ENCODE assay signal across 24 cellular contexts in genomic region chr7:66974986-66975590, GRCh38. TPM values are rescaled to one million over a fixed set of nuclear protein-coding genes. Genes with fewer than 3 reads are reported as not detected.
DNase-seq lines count a peak whose midpoint lies in the region; ATAC-seq, FAIRE-seq and TF ChIP-seq lines count a peak whose summit lies in the region.
"Had no signal": no experiment of that assay in that cellular context is flagged by ENCODE, and none has a peak within 500 bp of the region (broad histone marks: within the 10 kb centered on the region; RNA-seq: fewer than 3 reads in every experiment).

No MANE protein-coding gene starts in this region.

- no peaks in the 10 kb centered on the region for H3K79me1 ChIP-seq in mesenchymal stem cell (replicated peaks; ENCODE audit: low read length, poor library complexity, severe bottlenecking)

- H3K4me1 Mint-ChIP-seq in activated CD4-positive, alpha-beta T cell treated with anti-CD3 and anti-CD28 coated beads for 36 hours: no peaks in the 10 kb centered on the region
- H3K4me1 Mint-ChIP-seq: activated naive CD8-positive, alpha-beta T cell treated with anti-CD3 and anti-CD28 coated beads, Interleukin-2, amount 50 U/mL, for 24 hours; brain had no signal

- no TSS peak for BruUV-seq in K562 (replicated peaks; lab: Mats Ljungman, UMichigan)

- no peak overlapping the region for H2BK120ac ChIP-seq in mesenchymal stem cell (ENCODE audit: low read depth, low read length)

- H3K27ac ChIP-seq in K562 (ENCODE audit: extremely low read depth, low read depth, low read length) (peak overlapping the region; percentile 60; the same call in 1 of the 3 replicates), mesenchymal stem cell (ENCODE audit: low read length, poor library complexity, severe bottlenecking) (no peak overlapping the region)
- H3K27ac ChIP-seq: colonic mucosa, left lung, RWPE1, tibial artery had no signal

- H3K79me2 ChIP-seq in K562 (ENCODE audit: control insufficient read depth, insufficient read depth, low read length): no peaks in the 10 kb centered on the region

- no peaks in the 10 kb centered on the region for H3K9me3 ChIP-seq in K562 (replicated peaks; ENCODE audit: control insufficient read depth, insufficient read depth, low read depth, low read length)
- peaks cover 4% of the 10 kb centered on the region for H3K9me3 ChIP-seq in mesenchymal stem cell (ENCODE audit: control insufficient read depth, low read length)
- H3K9me3 ChIP-seq: colonic mucosa had no signal

- TF ChIP-seq POLR2A in K562 (conservative IDR thresholded peaks at IDR 0.05): peak; percentile 48; the same call in 1 of the 2 replicates

- ATAC-seq in activated CD4-positive, alpha-beta T cell treated with anti-CD3 and anti-CD28 coated beads for 36 hours: peak; percentile 63
- ATAC-seq in K562 (peak; percentile 86), GM18907 (IDR thresholded peaks at IDR 0.05; ENCODE audit: unreplicated experiment) (no peak), GM19467 (IDR thresholded peaks at IDR 0.05; ENCODE audit: unreplicated experiment) (no peak)
- ATAC-seq: activated naive CD8-positive, alpha-beta T cell treated with anti-CD3 and anti-CD28 coated beads, Interleukin-2, amount 50 U/mL, for 24 hours; left lung; mucosa of descending colon; stimulated activated naive CD8-positive, alpha-beta T cell treated with anti-CD3 and anti-CD28 coated beads, Interleukin-15, Interleukin-2, amounts not matched to agents 100 U/mL and 50 U/mL, for 24 hours had no signal

- peaks cover 4% of the 10 kb centered on the region for H3K9me3 Mint-ChIP-seq in activated CD4-positive, alpha-beta T cell treated with anti-CD3 and anti-CD28 coated beads for 36 hours (ENCODE audit: low read depth)

- no peak for TF ChIP-seq EP300 in K562 (IDR thresholded peaks at IDR 0.05; ENCODE audit: low read length)

- no peak for DNase-seq in activated CD4-positive, alpha-beta T cell treated with anti-CD3 and anti-CD28 coated beads for 36 hours
- no peak for DNase-seq in activated CD4-positive, alpha-beta T cell treated with anti-CD3 and anti-CD28 coated beads for 4 hours
- peak; percentile 47 for DNase-seq in HT1080 (ENCODE audit: low read depth)
- peak; percentile 55 to 69 (median 66) for DNase-seq in K562 (ENCODE audit: extremely low read depth in 1 of 4, low spot score in 3 of 4)
- DNase-seq in posterior vena cava (ENCODE audit: low spot score): peak; percentile 63
- no peak for DNase-seq in mesenchymal stem cell
- DNase-seq: activated CD4-positive, alpha-beta T cell treated with anti-CD3 and anti-CD28 coated beads for 1 hour; activated naive CD8-positive, alpha-beta T cell treated with anti-CD3 and anti-CD28 coated beads, Interleukin-2, amount 50 U/mL, for 24 hours; colonic mucosa; glutamatergic neuron; mucosa of descending colon; NCI-H2227 treated with DMSO at 0.1 percent for 48 hours; stimulated activated CD4-positive, alpha-beta T cell treated with anti-CD3 and anti-CD28 coated beads, Interleukin-2, amount 100 ng/mL, for 48 hours; stimulated activated naive CD8-positive, alpha-beta T cell treated with anti-CD3 and anti-CD28 coated beads, Interleukin-15, Interleukin-2, amounts not matched to agents 100 U/mL and 50 U/mL, for 24 hours; tibial artery had no signal

- H3K4me3 ChIP-seq in K562 (no peak overlapping the region), mesenchymal stem cell (ENCODE audit: insufficient read depth in 1 of 2, low read depth in 1 of 2, low read length in 2 of 2) (no peak overlapping the region)
- H3K4me3 ChIP-seq: colonic mucosa, HAP-1, left lung, mucosa of descending colon, tibial artery had no signal

- H3K4ac ChIP-seq in mesenchymal stem cell (ENCODE audit: low read depth in 1 of 2, low read length in 2 of 2): no peak overlapping the region

- H2AK5ac ChIP-seq in mesenchymal stem cell (ENCODE audit: low read length, severe bottlenecking): no peak overlapping the region

- H3K9ac ChIP-seq in K562 (ENCODE audit: insufficient read depth in 1 of 2, low read depth in 2 of 2, low read length in 2 of 2) (no peak overlapping the region), mesenchymal stem cell (ENCODE audit: low read length) (no peak overlapping the region)

- no peak overlapping the region for H3K4me3 Mint-ChIP-seq in activated CD4-positive, alpha-beta T cell treated with anti-CD3 and anti-CD28 coated beads for 36 hours
- H3K4me3 Mint-ChIP-seq: activated naive CD8-positive, alpha-beta T cell treated with anti-CD3 and anti-CD28 coated beads, Interleukin-2, amount 50 U/mL, for 24 hours; brain had no signal

- H2BK15ac ChIP-seq in mesenchymal stem cell (ENCODE audit: low read depth, poor library complexity, severe bottlenecking): no peak overlapping the region

- H3K14ac ChIP-seq in mesenchymal stem cell (ENCODE audit: low read length in 2 of 2): no peak overlapping the region

- H3K4me2 ChIP-seq in K562 (ENCODE audit: insufficient read depth, low read length): no peak overlapping the region
- no peak overlapping the region for H3K4me2 ChIP-seq in mesenchymal stem cell (ENCODE audit: low read length, poor library complexity, severe bottlenecking)

- no peak overlapping the region for H3K18ac ChIP-seq in mesenchymal stem cell (ENCODE audit: low read depth in 1 of 2, low read length in 2 of 2)

- H4K91ac ChIP-seq in mesenchymal stem cell (ENCODE audit: low read length): no peak overlapping the region

- peaks cover 3% of the 10 kb centered on the region for H3K36me3 Mint-ChIP-seq in activated CD4-positive, alpha-beta T cell treated with anti-CD3 and anti-CD28 coated beads for 36 hours (ENCODE audit: low read depth)
- H3K36me3 Mint-ChIP-seq: brain had no signal

- no peaks in the 10 kb centered on the region for H4K20me1 ChIP-seq in K562 (replicated peaks; ENCODE audit: control insufficient read depth, insufficient read depth, low read length)

- no peak overlapping the region for H3K27ac Mint-ChIP-seq in activated CD4-positive, alpha-beta T cell treated with anti-CD3 and anti-CD28 coated beads for 36 hours
- H3K27ac Mint-ChIP-seq: activated naive CD8-positive, alpha-beta T cell treated with anti-CD3 and anti-CD28 coated beads, Interleukin-2, amount 50 U/mL, for 24 hours; activated T-helper 2 cell treated with anti-CD3 and anti-CD28 coated beads, Interferon-gamma antibody, Interleukin-2, Interleukin-4, amounts not matched to agents 10 μg/mL and 5 μg/mL and 100 μg/mL, durations not matched to agents 14 hours and 24 hours and 36 hours; brain; progenitor cell of endocrine pancreas had no signal

- H2BK12ac ChIP-seq in mesenchymal stem cell (ENCODE audit: low read length in 2 of 2): no peak overlapping the region

- FAIRE-seq in K562 (lab: Jason Lieb, UNC): peak; percentile 70
- FAIRE-seq: GM12891 had no signal

- H3K9me1 ChIP-seq in K562 (ENCODE audit: control insufficient read depth, insufficient read depth, low read length): no peaks in the 10 kb centered on the region

- in situ Hi-C loops in K562 (cut with MboI): no loop called here

- H3K36me3 ChIP-seq in K562 (ENCODE audit: control insufficient read depth, insufficient read depth, low read length) (no peaks in the 10 kb centered on the region), mesenchymal stem cell (ENCODE audit: control insufficient read depth in 1 of 2, insufficient read depth in 2 of 2, low read depth in 1 of 2, low read length in 2 of 2) (peaks cover 0 to 6% of the 10 kb centered on the region in 2 experiments)
- H3K36me3 ChIP-seq: colonic mucosa, HAP-1, left lung, tibial artery had no signal

- no peak overlapping the region for H3K23ac ChIP-seq in mesenchymal stem cell (ENCODE audit: low read length in 2 of 2)

- H3K27me3 Mint-ChIP-seq in activated CD4-positive, alpha-beta T cell treated with anti-CD3 and anti-CD28 coated beads for 36 hours: no peaks in the 10 kb centered on the region
- H3K27me3 Mint-ChIP-seq: activated naive CD8-positive, alpha-beta T cell treated with anti-CD3 and anti-CD28 coated beads, Interleukin-2, amount 50 U/mL, for 24 hours; brain had no signal

- H2AFZ ChIP-seq in K562 (ENCODE audit: low read depth, low read length): peak overlapping the region; percentile 74
- H2AFZ ChIP-seq in mesenchymal stem cell (ENCODE audit: low read depth, low read length): no peak overlapping the region

- H4K8ac ChIP-seq in mesenchymal stem cell (ENCODE audit: low read length): no peak overlapping the region

- 58% methylated on average over 15 of the region's 15 CpGs for WGBS in K562 (ENCODE audit: insufficient coverage, low coverage, missing lambda C conversion rate)
- 93% methylated on average over 15 of the region's 15 CpGs for WGBS in mesenchymal stem cell

- intact Hi-C loops in activated CD4-positive, alpha-beta T cell treated with anti-CD3 and anti-CD28 coated beads for 36 hours (cut with DNase I, micrococcal nuclease): no loop called here
- intact Hi-C loops in K562 (cut with micrococcal nuclease): no loop called here
- intact Hi-C loops in posterior vena cava (cut with DNase I): no loop called here

- no peak for TF ChIP-seq RAD21 in K562 (CRISPR knock-in tag; conservative IDR thresholded peaks at IDR 0.05 in 1 of 2, IDR thresholded peaks at IDR 0.05 in 1 of 2)

- peaks cover 2 to 11% of the 10 kb centered on the region in 2 experiments; a peak in 3 of 5 replicates for H3K4me1 ChIP-seq in K562 (replicated peaks in 1 of 2; ENCODE audit: control insufficient read depth in 2 of 2, insufficient read depth in 2 of 2, low read length in 2 of 2)
- H3K4me1 ChIP-seq in mesenchymal stem cell (ENCODE audit: control insufficient read depth, insufficient read depth, low read depth, low read length): peaks cover 5% of the 10 kb centered on the region
- H3K4me1 ChIP-seq: colonic mucosa, HAP-1, left lung had no signal

- POLR2A ChIA-PET in activated CD4-positive, alpha-beta T cell treated with anti-CD3 and anti-CD28 coated beads for 36 hours (lab: Charles Lee): no interaction called here
- POLR2A ChIA-PET in K562 (lab: Yijun Ruan, JAX): no interaction called here

- CTCF ChIA-PET in activated CD4-positive, alpha-beta T cell treated with anti-CD3 and anti-CD28 coated beads for 36 hours (lab: Charles Lee): no interaction called here
- CTCF ChIA-PET in K562 (lab: Yijun Ruan, JAX; ENCODE audit: low intra/inter-chr PET ratio): no interaction called here

- H2BK5ac ChIP-seq in mesenchymal stem cell (ENCODE audit: low read depth, low read length, poor library complexity, severe bottlenecking): no peak overlapping the region

- H3K27me3 ChIP-seq in K562 (ENCODE audit: control insufficient read depth in 2 of 2, insufficient read depth in 2 of 2, low read length in 2 of 2) (no peaks in the 10 kb centered on the region), mesenchymal stem cell (ENCODE audit: control insufficient read depth in 1 of 2, insufficient read depth in 1 of 2, low read length in 2 of 2) (no peaks in the 10 kb centered on the region)
- H3K27me3 ChIP-seq: colonic mucosa, left lung, tibial artery had no signal

- TF ChIP-seq CTCF in K562 (IDR thresholded peaks at IDR 0.05 in 2 of 3, conservative IDR thresholded peaks at IDR 0.05 in 1 of 3; ENCODE audit: insufficient read depth in 2 of 3, low read depth in 1 of 3, low read length in 3 of 3): no peak

RNA-seq across cellular contexts. Expression of gene SBDS, which starts 20.3 kb away (rescaled TPM):
- total RNA-seq in activated CD4-positive, alpha-beta T cell treated with anti-CD3 and anti-CD28 coated beads for 36 hours: 10 to 100 TPM; 53.8 to 66.0 TPM
- total RNA-seq in HT1080 (2014; rRNA removed; shearing (Covaris generic)): 102 and 108 TPM in 2 replicates
- 83.0 and 92.6 TPM in 2 replicates for polyA plus RNA-seq in HT1080 (2015; cell fraction: cytosol; rRNA removed)
- polyA plus RNA-seq in HT1080 (2015; cell fraction: nucleus; rRNA removed): 50.5 and 58.8 TPM in 2 replicates
- 11.1 and 27.7 TPM in 2 replicates for total RNA-seq in K562 (2011; cell fraction: chromatin; rRNA removed; ENCODE audit: low replicate concordance)
- 13.4 and 14.0 TPM in 2 replicates for total RNA-seq in K562 (2011; cell fraction: nucleolus; rRNA removed)
- total RNA-seq in K562 (2011; cell fraction: nucleoplasm; rRNA removed): 20.6 and 22.3 TPM in 2 replicates
- 111 and 114 TPM in 2 replicates for total RNA-seq in K562 (2014; rRNA removed)
- 117 and 131 TPM in 2 replicates for total RNA-seq in K562 (2014; rRNA removed; fragmentation: Illumina TruSeq; extraction: Trizol)
- 106 and 119 TPM in 2 replicates for total RNA-seq in K562 (2015; rRNA removed; fragmentation: Illumina TruSeq; extraction: Trizol)
- total RNA-seq in K562 (2021): 109 and 116 TPM in 2 replicates
- 63.3 and 111 TPM in 2 replicates for polyA plus RNA-seq in K562 (2011; rRNA removed)
- 23.5 and 29.8 TPM in 2 replicates for polyA plus RNA-seq in K562 (2011; cell fraction: cytosol; rRNA removed)
- 14.0 and 15.3 TPM in 2 replicates for polyA plus RNA-seq in K562 (2011; cell fraction: nucleus; rRNA removed)
- 86.2 and 93.7 TPM in 2 replicates for polyA plus RNA-seq in K562 (2012)
- 159 and 174 TPM in 2 replicates for polyA plus RNA-seq in K562 (2014; fragmentation: Illumina TruSeq; extraction: Trizol)
- 100 to 1,000 TPM; 105 to 150 TPM for polyA plus RNA-seq in K562 (2014; fragmentation: Nextera tagmentation; extraction: Ambion mirVana)
- polyA plus RNA-seq in K562 (2014; rRNA removed): 110 and 131 TPM in 2 replicates
- polyA minus RNA-seq in K562 (2011; rRNA and poly(A)+ RNA removed): 78.7 and 101 TPM in 2 replicates
- polyA minus RNA-seq in K562 (2011; cell fraction: cytosol; rRNA and poly(A)+ RNA removed): 55.4 and 57.2 TPM in 2 replicates
- polyA minus RNA-seq in K562 (2011; cell fraction: nucleus; rRNA and poly(A)+ RNA removed): 13.6 and 18.1 TPM in 2 replicates
- total RNA-seq in posterior vena cava: 100 to 1,000 TPM; 175 to 223 TPM
- 134 TPM for polyA plus RNA-seq in mesenchymal stem cell (2013, experiment 1 of 2)
- polyA plus RNA-seq in mesenchymal stem cell (2013, experiment 2 of 2): 139 TPM

RNA-seq across cellular contexts. Expression of gene TYW1, which starts 21.5 kb away (rescaled TPM):
- total RNA-seq in activated CD4-positive, alpha-beta T cell treated with anti-CD3 and anti-CD28 coated beads for 36 hours: 10 to 100 TPM; 13.1 to 14.7 TPM
- total RNA-seq in HT1080 (2014; rRNA removed; shearing (Covaris generic)): 13.2 and 13.4 TPM in 2 replicates
- polyA plus RNA-seq in HT1080 (2015; cell fraction: cytosol; rRNA removed): 11.7 and 13.0 TPM in 2 replicates
- 20.3 and 21.1 TPM in 2 replicates for polyA plus RNA-seq in HT1080 (2015; cell fraction: nucleus; rRNA removed)
- total RNA-seq in K562 (2011; cell fraction: chromatin; rRNA removed; ENCODE audit: low replicate concordance): 85.8 and 132 TPM in 2 replicates
- total RNA-seq in K562 (2011; cell fraction: nucleolus; rRNA removed): 50.4 and 58.6 TPM in 2 replicates
- 57.9 and 63.4 TPM in 2 replicates for total RNA-seq in K562 (2011; cell fraction: nucleoplasm; rRNA removed)
- total RNA-seq in K562 (2014; rRNA removed) (23.0 and 24.3 TPM in 2 replicates), K562 (2014; rRNA removed; fragmentation: Illumina TruSeq; extraction: Trizol) (29.8 and 30.7 TPM in 2 replicates), K562 (2015; rRNA removed; fragmentation: Illumina TruSeq; extraction: Trizol) (29.1 and 32.0 TPM in 2 replicates), K562 (2021) (24.7 and 25.1 TPM in 2 replicates), posterior vena cava (10 to 100 TPM in 1 of 2 donors, 1 to 10 TPM in 1; 9.4 to 11.5 TPM)
- polyA plus RNA-seq in K562 (2011; rRNA removed) (15.9 and 26.2 TPM in 2 replicates), K562 (2014; fragmentation: Illumina TruSeq; extraction: Trizol) (23.8 and 28.2 TPM in 2 replicates), K562 (2014; fragmentation: Nextera tagmentation; extraction: Ambion mirVana) (10 to 100 TPM; 17.4 to 31.4 TPM), K562 (2014; rRNA removed) (22.4 and 22.6 TPM in 2 replicates)
- 11.8 and 12.5 TPM in 2 replicates for polyA plus RNA-seq in K562 (2011; cell fraction: cytosol; rRNA removed)
- 12.1 and 16.1 TPM in 2 replicates for polyA plus RNA-seq in K562 (2011; cell fraction: nucleus; rRNA removed)
- 16.6 and 17.6 TPM in 2 replicates for polyA plus RNA-seq in K562 (2012)
- polyA minus RNA-seq in K562 (2011; rRNA and poly(A)+ RNA removed): 49.5 and 68.4 TPM in 2 replicates
- 10.9 and 16.6 TPM in 2 replicates for polyA minus RNA-seq in K562 (2011; cell fraction: cytosol; rRNA and poly(A)+ RNA removed)
- polyA minus RNA-seq in K562 (2011; cell fraction: nucleus; rRNA and poly(A)+ RNA removed): 18.0 and 26.0 TPM in 2 replicates
- 10.9 TPM for polyA plus RNA-seq in mesenchymal stem cell (2013, experiment 1 of 2)
- polyA plus RNA-seq in mesenchymal stem cell (2013, experiment 2 of 2): 10.6 TPM

RNA-seq across cellular contexts. Expression of gene TMEM248, which starts 54.1 kb away (rescaled TPM):
- total RNA-seq in activated CD4-positive, alpha-beta T cell treated with anti-CD3 and anti-CD28 coated beads for 36 hours: 10 to 100 TPM; 70.5 to 85.8 TPM
- 101 and 108 TPM in 2 replicates for total RNA-seq in HT1080 (2014; rRNA removed; shearing (Covaris generic))
- 76.8 and 80.7 TPM in 2 replicates for polyA plus RNA-seq in HT1080 (2015; cell fraction: cytosol; rRNA removed)
- 51.1 and 58.8 TPM in 2 replicates for polyA plus RNA-seq in HT1080 (2015; cell fraction: nucleus; rRNA removed)
- total RNA-seq in K562 (2011; cell fraction: chromatin; rRNA removed; ENCODE audit: low replicate concordance): 196 and 234 TPM in 2 replicates
- 184 and 220 TPM in 2 replicates for total RNA-seq in K562 (2011; cell fraction: nucleolus; rRNA removed)
- 236 and 245 TPM in 2 replicates for total RNA-seq in K562 (2011; cell fraction: nucleoplasm; rRNA removed)
- 64.4 and 76.4 TPM in 2 replicates for total RNA-seq in K562 (2014; rRNA removed)
- 57.6 and 58.0 TPM in 2 replicates for total RNA-seq in K562 (2014; rRNA removed; fragmentation: Illumina TruSeq; extraction: Trizol)
- 78.0 and 78.4 TPM in 2 replicates for total RNA-seq in K562 (2015; rRNA removed; fragmentation: Illumina TruSeq; extraction: Trizol)
- 107 and 108 TPM in 2 replicates for total RNA-seq in K562 (2021)
- polyA plus RNA-seq in K562 (2011; rRNA removed): 79.1 and 95.8 TPM in 2 replicates
- polyA plus RNA-seq in K562 (2011; cell fraction: cytosol; rRNA removed): 111 and 247 TPM in 2 replicates
- 105 and 124 TPM in 2 replicates for polyA plus RNA-seq in K562 (2011; cell fraction: nucleus; rRNA removed)
- polyA plus RNA-seq in K562 (2012): 51.5 and 64.1 TPM in 2 replicates
- 109 and 132 TPM in 2 replicates for polyA plus RNA-seq in K562 (2014; fragmentation: Illumina TruSeq; extraction: Trizol)
- polyA plus RNA-seq in K562 (2014; fragmentation: Nextera tagmentation; extraction: Ambion mirVana): 1 to 10 TPM; 6.3 to 8.2 TPM
- 63.2 and 85.8 TPM in 2 replicates for polyA plus RNA-seq in K562 (2014; rRNA removed)
- polyA minus RNA-seq in K562 (2011; rRNA and poly(A)+ RNA removed): 89.8 and 153 TPM in 2 replicates
- 63.9 and 95.8 TPM in 2 replicates for polyA minus RNA-seq in K562 (2011; cell fraction: cytosol; rRNA and poly(A)+ RNA removed)
- polyA minus RNA-seq in K562 (2011; cell fraction: nucleus; rRNA and poly(A)+ RNA removed): 27.6 and 38.8 TPM in 2 replicates
- total RNA-seq in posterior vena cava: 10 to 100 TPM; 74.2 to 82.1 TPM
- polyA plus RNA-seq in mesenchymal stem cell (2013, experiment 1 of 2): 92.2 TPM
- polyA plus RNA-seq in mesenchymal stem cell (2013, experiment 2 of 2): 91.8 TPM

Comparison
In these comparisons a context has a peak if more than half of its experiments do, and no peak if none do; other contexts are left out.
1. ATAC-seq: peak in activated CD4-positive, alpha-beta T cell treated with anti-CD3 and anti-CD28 coated beads for 36 hours (single experiment) and K562 (single experiment); none in GM18907 (single experiment) and GM19467 (single experiment).
2. DNase-seq: peak in HT1080 (single experiment), K562 (4 of 4) and posterior vena cava (single experiment); none in activated CD4-positive, alpha-beta T cell treated with anti-CD3 and anti-CD28 coated beads for 36 hours (single experiment), activated CD4-positive, alpha-beta T cell treated with anti-CD3 and anti-CD28 coated beads for 4 hours (0 of 2) and mesenchymal stem cell (single experiment).